ENCODE assay signal across 27 cellular contexts in genomic region chr3:100748967-100749366, GRCh38.
"Had no signal": no experiment of that assay in that cellular context is flagged by ENCODE, and none has a peak within 500 bp of the region (broad histone marks: within the 10 kb centered on the region; RNA-seq: fewer than 3 reads in every experiment).

No MANE protein-coding gene starts in this region.

- ATAC-seq: activated CD4-positive, alpha-beta T cell treated with anti-CD3 and anti-CD28 coated beads for 36 hours; activated CD8-positive, alpha-beta memory T cell treated with anti-CD3 and anti-CD28 coated beads, Interleukin-2, amount 10 ng/mL, durations not matched to agents 7 days and 5 days; activated CD8-positive, alpha-beta T cell treated with anti-CD3 and anti-CD28 coated beads, Interleukin-2, amount 10 ng/mL, durations not matched to agents 7 days and 5 days; activated naive CD4-positive, alpha-beta T cell treated with anti-CD3 and anti-CD28 coated beads, Interleukin-2, amount 50 U/mL, for 72 hours; activated T-cell treated with anti-CD3 and anti-CD28 coated beads, Interleukin-2, amount 50 U/mL, for 72 hours had no signal

- H3K27ac ChIP-seq: ascending aorta, brain microvascular endothelial cell, colonic mucosa, epithelial cell of prostate had no signal

- DNase-seq: activated CD4-positive, alpha-beta memory T cell treated with anti-CD3 and anti-CD28 coated beads for 36 hours; activated CD4-positive, alpha-beta T cell treated with anti-CD3 and anti-CD28 coated beads for 36 hours; activated CD4-positive, alpha-beta T cell treated with anti-CD3 and anti-CD28 coated beads, Interleukin-2, amount 10 ng/mL, durations not matched to agents 24 days and 14 days; activated CD4-positive, CD25-positive, alpha-beta regulatory T cell; activated CD4-positive, CD25-positive, alpha-beta regulatory T cell treated with anti-CD3 and anti-CD28 coated beads, Interleukin-2, amount 50 U/mL, for 72 hours; activated CD8-positive, alpha-beta memory T cell treated with anti-CD3 and anti-CD28 coated beads, Interleukin-2, amount 10 ng/mL, durations not matched to agents 7 days and 5 days; activated CD8-positive, alpha-beta memory T cell treated with anti-CD3 and anti-CD28 coated beads, Interleukin-2, amount 50 U/mL, for 4 hours; activated CD8-positive, alpha-beta T cell treated with anti-CD3 and anti-CD28 coated beads, Interleukin-2, amount 10 ng/mL, durations not matched to agents 7 days and 5 days; activated gamma-delta T cell; activated naive CD4-positive, alpha-beta T cell; activated naive CD4-positive, alpha-beta T cell treated with anti-CD3 and anti-CD28 coated beads, Interleukin-2, amount 10 ng/mL, durations not matched to agents 7 days and 5 days; activated naive CD8-positive, alpha-beta T cell treated with anti-CD3 and anti-CD28 coated beads, Interleukin-2, amount 10 ng/mL, durations not matched to agents 7 days and 5 days; activated T-cell treated with anti-CD3 and anti-CD28 coated beads, Interleukin-2, amount 50 U/mL, for 24 hours; activated T-cell treated with anti-CD3 and anti-CD28 coated beads, Interleukin-2, amount 50 U/mL, for 72 hours; brain microvascular endothelial cell; caudate nucleus; colonic mucosa; effector CD8-positive, alpha-beta T cell; foreskin fibroblast; head of caudate nucleus; T-helper 2 cell had no signal

- H3K4me3 Mint-ChIP-seq: activated CD4-positive, alpha-beta memory T cell treated with anti-CD3 and anti-CD28 coated beads for 36 hours; activated CD4-positive, alpha-beta T cell treated with anti-CD3 and anti-CD28 coated beads for 36 hours; activated CD4-positive, alpha-beta T cell treated with anti-CD3 and anti-CD28 coated beads, Interleukin-2, amount 10 ng/mL, durations not matched to agents 24 days and 14 days; activated CD8-positive, alpha-beta memory T cell treated with anti-CD3 and anti-CD28 coated beads, Interleukin-2, amount 10 ng/mL, durations not matched to agents 7 days and 5 days; activated CD8-positive, alpha-beta T cell treated with anti-CD3 and anti-CD28 coated beads, Interleukin-2, amount 10 ng/mL, durations not matched to agents 7 days and 5 days; activated naive CD4-positive, alpha-beta T cell treated with anti-CD3 and anti-CD28 coated beads, Interleukin-2, amount 10 ng/mL, durations not matched to agents 7 days and 5 days; activated naive CD8-positive, alpha-beta T cell treated with anti-CD3 and anti-CD28 coated beads, Interleukin-2, amount 10 ng/mL, durations not matched to agents 7 days and 5 days; activated T-cell treated with anti-CD3 and anti-CD28 coated beads, Interleukin-2, amount 50 U/mL, for 24 hours; activated T-cell treated with anti-CD3 and anti-CD28 coated beads, Interleukin-2, amount 50 U/mL, for 72 hours had no signal

- H3K4me1 Mint-ChIP-seq: activated CD4-positive, alpha-beta T cell treated with anti-CD3 and anti-CD28 coated beads for 36 hours; activated CD4-positive, alpha-beta T cell treated with anti-CD3 and anti-CD28 coated beads, Interleukin-2, amount 10 ng/mL, durations not matched to agents 24 days and 14 days; activated CD8-positive, alpha-beta memory T cell treated with anti-CD3 and anti-CD28 coated beads, Interleukin-2, amount 10 ng/mL, durations not matched to agents 7 days and 5 days; activated naive CD4-positive, alpha-beta T cell treated with anti-CD3 and anti-CD28 coated beads, Interleukin-2, amount 10 ng/mL, durations not matched to agents 7 days and 5 days; activated naive CD8-positive, alpha-beta T cell treated with anti-CD3 and anti-CD28 coated beads, Interleukin-2, amount 10 ng/mL, durations not matched to agents 7 days and 5 days had no signal

- H3K27ac Mint-ChIP-seq: activated CD4-positive, alpha-beta memory T cell treated with anti-CD3 and anti-CD28 coated beads for 36 hours; activated CD4-positive, alpha-beta T cell treated with anti-CD3 and anti-CD28 coated beads for 36 hours; activated CD4-positive, alpha-beta T cell treated with anti-CD3 and anti-CD28 coated beads, Interleukin-2, amount 10 ng/mL, durations not matched to agents 24 days and 14 days; activated CD8-positive, alpha-beta memory T cell treated with anti-CD3 and anti-CD28 coated beads, Interleukin-2, amount 10 ng/mL, durations not matched to agents 7 days and 5 days; activated CD8-positive, alpha-beta T cell treated with anti-CD3 and anti-CD28 coated beads, Interleukin-2, amount 10 ng/mL, durations not matched to agents 7 days and 5 days; activated naive CD4-positive, alpha-beta T cell treated with anti-CD3 and anti-CD28 coated beads, Interleukin-2, amount 10 ng/mL, durations not matched to agents 7 days and 5 days; activated naive CD4-positive, alpha-beta T cell treated with anti-CD3 and anti-CD28 coated beads, Interleukin-2, amount 50 U/mL, for 72 hours; activated naive CD8-positive, alpha-beta T cell treated with anti-CD3 and anti-CD28 coated beads, Interleukin-2, amount 10 ng/mL, durations not matched to agents 7 days and 5 days; activated T-cell treated with anti-CD3 and anti-CD28 coated beads, Interleukin-2, amount 50 U/mL, for 24 hours; activated T-cell treated with anti-CD3 and anti-CD28 coated beads, Interleukin-2, amount 50 U/mL, for 72 hours had no signal

- H3K36me3 ChIP-seq: colonic mucosa had no signal

- H3K27me3 Mint-ChIP-seq: activated CD4-positive, alpha-beta memory T cell treated with anti-CD3 and anti-CD28 coated beads for 36 hours; activated CD4-positive, alpha-beta T cell treated with anti-CD3 and anti-CD28 coated beads for 36 hours; activated CD4-positive, alpha-beta T cell treated with anti-CD3 and anti-CD28 coated beads, Interleukin-2, amount 10 ng/mL, durations not matched to agents 24 days and 14 days; activated CD8-positive, alpha-beta memory T cell treated with anti-CD3 and anti-CD28 coated beads, Interleukin-2, amount 10 ng/mL, durations not matched to agents 7 days and 5 days; activated naive CD4-positive, alpha-beta T cell treated with anti-CD3 and anti-CD28 coated beads, Interleukin-2, amount 10 ng/mL, durations not matched to agents 7 days and 5 days; activated naive CD8-positive, alpha-beta T cell treated with anti-CD3 and anti-CD28 coated beads, Interleukin-2, amount 10 ng/mL, durations not matched to agents 7 days and 5 days; activated T-cell treated with anti-CD3 and anti-CD28 coated beads, Interleukin-2, amount 50 U/mL, for 24 hours had no signal

- H3K9me3 ChIP-seq: ascending aorta, colonic mucosa had no signal

- FAIRE-seq: endometrium, endothelial cell of umbilical vein, frontal cortex had no signal

- H3K27me3 ChIP-seq: ascending aorta, brain microvascular endothelial cell, colonic mucosa had no signal

- H3K9me3 Mint-ChIP-seq: activated CD4-positive, alpha-beta memory T cell treated with anti-CD3 and anti-CD28 coated beads for 36 hours; activated CD4-positive, alpha-beta T cell treated with anti-CD3 and anti-CD28 coated beads, Interleukin-2, amount 10 ng/mL, durations not matched to agents 24 days and 14 days; activated naive CD4-positive, alpha-beta T cell treated with anti-CD3 and anti-CD28 coated beads, Interleukin-2, amount 10 ng/mL, durations not matched to agents 7 days and 5 days; activated naive CD4-positive, alpha-beta T cell treated with anti-CD3 and anti-CD28 coated beads, Interleukin-2, amount 50 U/mL, for 72 hours; activated naive CD8-positive, alpha-beta T cell treated with anti-CD3 and anti-CD28 coated beads, Interleukin-2, amount 10 ng/mL, durations not matched to agents 7 days and 5 days; activated T-cell treated with anti-CD3 and anti-CD28 coated beads, Interleukin-2, amount 50 U/mL, for 24 hours; activated T-cell treated with anti-CD3 and anti-CD28 coated beads, Interleukin-2, amount 50 U/mL, for 72 hours had no signal

- H3K4me3 ChIP-seq: ascending aorta, colonic mucosa had no signal

- H3K4me1 ChIP-seq: colonic mucosa had no signal
